1 cellular context compared by ENCODE assay signal in genomic region chr6:56652231-56652630, GRCh38.
TF ChIP-seq lines count a peak whose summit lies in the region.

No MANE protein-coding gene starts in this region.

TF ChIP-seq in HEK293, 187 proteins besides CTCF, POLR2A, EP300 and RAD21 (continued from another document):
- no peak for TF ChIP-seq ATF2 (tag by site-specific recombination; IDR thresholded peaks at IDR 0.05; ENCODE audit: low read depth)
